Comparison of ENCODE assay signal across 23 cellular contexts in the genomic region with DNA sequence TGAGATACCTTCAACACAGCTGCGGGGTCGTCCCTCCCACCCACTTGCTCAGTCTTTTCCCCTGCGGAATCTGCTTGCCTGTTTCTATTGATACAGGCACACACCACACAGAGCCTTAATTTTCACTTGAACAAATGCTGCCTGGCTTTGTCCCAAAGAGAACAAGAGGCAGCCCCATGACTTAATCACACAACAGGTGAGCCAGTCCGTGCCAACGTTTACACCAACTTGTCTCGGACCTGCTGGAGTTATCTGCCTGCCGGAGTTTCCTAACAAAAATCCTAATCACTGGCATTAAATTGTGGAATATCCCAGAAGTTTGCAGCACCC.
"Had no signal": no experiment of that assay in that cellular context is flagged by ENCODE, and none has a peak within 500 bp of the region (broad histone marks: within the 10 kb centered on the region; RNA-seq: fewer than 3 reads in every experiment).

No MANE protein-coding gene starts in this region.

- ATAC-seq: activated CD8-positive, alpha-beta memory T cell treated with anti-CD3 and anti-CD28 coated beads, Interleukin-2, amount 10 ng/mL, durations not matched to agents 7 days and 5 days; stimulated activated memory B cell treated with anti-CD40 and anti-IgM and Interleukin-4, amounts not matched to agents 10 μg/mL and 1 μg/mL and 100 μg/mL, for 72 hours had no signal

- H3K27ac ChIP-seq: ascending aorta, breast epithelium, esophagus muscularis mucosa, ovary, right lobe of liver, spleen had no signal

- H3K4me3 Mint-ChIP-seq: activated CD4-positive, alpha-beta memory T cell treated with anti-CD3 and anti-CD28 coated beads, Interleukin-2, amount 10 ng/mL, durations not matched to agents 7 days and 5 days; activated CD8-positive, alpha-beta memory T cell treated with anti-CD3 and anti-CD28 coated beads, Interleukin-2, amount 10 ng/mL, durations not matched to agents 7 days and 5 days; activated naive CD4-positive, alpha-beta T cell treated with anti-CD3 and anti-CD28 coated beads for 36 hours; immature natural killer cell; stimulated activated memory B cell treated with anti-CD40 and anti-IgM and Interleukin-4, amounts not matched to agents 10 μg/mL and 1 μg/mL and 100 μg/mL, for 72 hours had no signal

- H3K4me1 ChIP-seq: ascending aorta, breast epithelium had no signal

- H3K9me3 Mint-ChIP-seq: activated CD4-positive, alpha-beta memory T cell treated with anti-CD3 and anti-CD28 coated beads, Interleukin-2, amount 10 ng/mL, durations not matched to agents 7 days and 5 days; activated naive CD4-positive, alpha-beta T cell treated with anti-CD3 and anti-CD28 coated beads for 36 hours; activated T-helper 2 cell treated with anti-CD3 and anti-CD28 coated beads, Interferon-gamma antibody, Interleukin-2, Interleukin-4, amounts not matched to agents 10 μg/mL and 5 μg/mL and 100 μg/mL, durations not matched to agents 14 hours and 24 hours and 36 hours; immature natural killer cell; naive B cell; stimulated activated memory B cell treated with anti-CD40 and anti-IgM and Interleukin-4, amounts not matched to agents 10 μg/mL and 1 μg/mL and 100 μg/mL, for 72 hours had no signal

- H3K27me3 ChIP-seq: ascending aorta, breast epithelium, esophagus muscularis mucosa, ovary, right lobe of liver, spleen, thyroid gland had no signal

- H3K36me3 ChIP-seq: ascending aorta, breast epithelium, esophagus muscularis mucosa, ovary, right lobe of liver, spleen, thyroid gland had no signal

- DNase-seq: activated CD4-positive, alpha-beta memory T cell treated with anti-CD3 and anti-CD28 coated beads, Interleukin-2, amount 10 ng/mL, durations not matched to agents 7 days and 5 days; activated CD4-positive, alpha-beta T cell treated with anti-CD3 and anti-CD28 coated beads for 48 hours; activated CD4-positive, CD25-positive, alpha-beta regulatory T cell; activated CD8-positive, alpha-beta memory T cell treated with anti-CD3 and anti-CD28 coated beads, Interleukin-2, amount 10 ng/mL, durations not matched to agents 7 days and 5 days; activated naive CD4-positive, alpha-beta T cell treated with anti-CD3 and anti-CD28 coated beads for 36 hours; cerebellar nuclear complex; effector memory CD4-positive, alpha-beta T cell; immature natural killer cell; kidney glomerular epithelial cell; left ventricle myocardium superior; naive B cell; ovary; right lobe of liver; spleen; stimulated activated CD4-positive, alpha-beta T cell treated with anti-CD3 and anti-CD28 coated beads, Interleukin-4, amount 100 ng/mL, for 4 hours; T-helper 1 cell; T-helper 9 cell had no signal

- H3K4me1 Mint-ChIP-seq: activated CD4-positive, alpha-beta memory T cell treated with anti-CD3 and anti-CD28 coated beads, Interleukin-2, amount 10 ng/mL, durations not matched to agents 7 days and 5 days had no signal

- H3K27ac Mint-ChIP-seq: activated CD4-positive, alpha-beta memory T cell treated with anti-CD3 and anti-CD28 coated beads, Interleukin-2, amount 10 ng/mL, durations not matched to agents 7 days and 5 days; activated CD8-positive, alpha-beta memory T cell treated with anti-CD3 and anti-CD28 coated beads, Interleukin-2, amount 10 ng/mL, durations not matched to agents 7 days and 5 days; activated naive CD4-positive, alpha-beta T cell treated with anti-CD3 and anti-CD28 coated beads for 36 hours; activated T-helper 2 cell treated with anti-CD3 and anti-CD28 coated beads, Interferon-gamma antibody, Interleukin-2, Interleukin-4, amounts not matched to agents 10 μg/mL and 5 μg/mL and 100 μg/mL, durations not matched to agents 14 hours and 24 hours and 36 hours; immature natural killer cell; stimulated activated memory B cell treated with anti-CD40 and anti-IgM and Interleukin-4, amounts not matched to agents 10 μg/mL and 1 μg/mL and 100 μg/mL, for 72 hours had no signal

- H3K36me3 Mint-ChIP-seq: activated CD8-positive, alpha-beta memory T cell treated with anti-CD3 and anti-CD28 coated beads, Interleukin-2, amount 10 ng/mL, durations not matched to agents 7 days and 5 days; immature natural killer cell; naive B cell; stimulated activated memory B cell treated with anti-CD40 and anti-IgM and Interleukin-4, amounts not matched to agents 10 μg/mL and 1 μg/mL and 100 μg/mL, for 72 hours had no signal

- H3K9me3 ChIP-seq: ascending aorta, breast epithelium, ovary, right lobe of liver, thyroid gland had no signal

- H3K4me3 ChIP-seq: ascending aorta, breast epithelium, esophagus muscularis mucosa, ovary, right lobe of liver, spleen, thyroid gland had no signal
